Comparison of ENCODE assay signal across 8 cellular contexts in the genomic region with DNA sequence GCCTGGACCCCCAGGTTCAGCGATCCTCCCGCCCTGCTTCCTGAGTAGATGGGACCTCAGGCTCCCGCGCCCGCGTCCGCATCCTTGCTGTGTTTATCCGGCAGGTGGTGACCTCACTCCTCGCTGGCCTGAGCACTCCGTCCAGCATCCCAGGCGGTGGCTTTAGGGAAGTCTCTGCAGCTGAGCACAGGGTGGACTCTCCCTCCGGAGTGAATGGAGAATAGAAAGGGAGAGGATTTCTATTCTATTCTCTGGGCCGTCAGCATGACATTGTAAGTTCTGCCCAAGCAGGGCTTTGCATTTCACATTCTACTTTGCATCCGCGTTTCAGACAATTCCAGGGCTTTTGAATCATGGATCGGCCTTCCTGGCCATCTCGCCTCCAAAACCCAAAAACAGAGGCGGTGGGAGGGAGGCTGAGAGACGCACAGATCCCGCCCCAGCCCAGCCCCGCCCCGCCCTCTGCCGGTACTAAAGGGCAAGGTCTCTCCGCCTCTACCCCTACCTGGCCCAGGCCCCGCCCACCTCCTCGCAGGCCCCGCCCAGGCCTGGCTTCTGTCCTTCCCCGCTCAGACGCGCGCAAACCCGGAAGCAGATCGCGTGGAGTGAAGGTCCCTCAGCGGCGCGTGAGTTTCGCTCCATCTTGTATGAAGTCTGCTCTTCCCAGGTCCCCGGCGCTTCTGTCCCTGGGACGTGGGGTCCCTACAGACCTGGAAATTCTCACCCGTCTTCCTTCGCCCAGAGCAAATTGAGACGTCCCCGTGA. TPM values are rescaled to one million over a fixed set of nuclear protein-coding genes. Genes with fewer than 3 reads are reported as not detected.
A peak's percentile ranks its signal among the peaks of the same experiment; 100 is the strongest.
DNase-seq lines count a peak whose midpoint lies in the region; ATAC-seq and TF ChIP-seq lines count a peak whose summit lies in the region.

A gene (plus strand): TSS at position 572 of the 765 bp plus-strand sequence. CDS start 6,577 bp downstream, outside the sequence.

- WGBS in mesendoderm (ENCODE audit: extremely low coverage, insufficient coverage, low lambda C conversion rate), result no CpG with 5 or more reads among the region's 45 CpGs

- H3K4me1 ChIP-seq in mesendoderm (ENCODE audit: control insufficient read depth, low read depth, low read length), result no peaks in the 10 kb centered on the region

- H3K79me2 ChIP-seq in mesendoderm (ENCODE audit: control insufficient read depth, insufficient read depth, low read length), result peaks cover 3% of the 10 kb centered on the region

- H2AK5ac ChIP-seq in mesendoderm (ENCODE audit: low read length), result no peak within 1 kb of the TSS

- H3K36me3 ChIP-seq in mesendoderm (ENCODE audit: control insufficient read depth, insufficient read depth, low read length), result no peaks in the 10 kb centered on the region

- no peak within 1 kb of the TSS for H2BK15ac ChIP-seq in mesendoderm (replicated peaks; ENCODE audit: low read depth)

- H2BK5ac ChIP-seq in mesendoderm (ENCODE audit: low read length), result no peak within 1 kb of the TSS

- H3K27me3 Mint-ChIP-seq in effector memory CD8-positive, alpha-beta T cell, result no peaks in the 10 kb centered on the region

- no peak within 1 kb of the TSS for H3K4ac ChIP-seq in mesendoderm (ENCODE audit: low read depth, low read length)

- peak within 1 kb of the TSS; percentile 95 to 96 for H3K4me3 Mint-ChIP-seq in effector memory CD8-positive, alpha-beta T cell

- H4K5ac ChIP-seq in mesendoderm (ENCODE audit: low read length), result no peak within 1 kb of the TSS

- H2BK120ac ChIP-seq in mesendoderm (ENCODE audit: low read depth, low read length), result no peak within 1 kb of the TSS

- no peak within 1 kb of the TSS for H3K18ac ChIP-seq in mesendoderm (ENCODE audit: low read length)

- peak within 1 kb of the TSS; percentile 16 for H4K8ac ChIP-seq in mesendoderm (ENCODE audit: low read depth, low read length)

- peak within 1 kb of the TSS; percentile 90 for H3K4me2 ChIP-seq in mesendoderm (ENCODE audit: low read length)

- peak within 1 kb of the TSS; percentile 94 for H3K4me3 ChIP-seq in mesendoderm (ENCODE audit: low read length)

- H3K79me1 ChIP-seq in mesendoderm (ENCODE audit: low read length), result peaks cover 2% of the 10 kb centered on the region

- H3K56ac ChIP-seq in mesendoderm (ENCODE audit: low read length), result peak within 1 kb of the TSS; percentile 85

- ATAC-seq in GM19328 (IDR thresholded peaks at IDR 0.05; ENCODE audit: unreplicated experiment) (peak; percentile 94), HG03469 (IDR thresholded peaks at IDR 0.05; ENCODE audit: unreplicated experiment) (peak; percentile 60)
- peak; percentile 99 for ATAC-seq in effector memory CD8-positive, alpha-beta T cell (replicated peaks)

- peak; percentile 87 for DNase-seq in NCI-H774 (lab: John Stamatoyannopoulos, UW)
- DNase-seq in activated CD8-positive, alpha-beta memory T cell treated with anti-CD3 and anti-CD28 coated beads for 24 hours, result peak; percentile 98
- peak; percentile 97 to 98 (median 98) for DNase-seq in effector memory CD8-positive, alpha-beta T cell
- DNase-seq in mesendoderm, result peak; percentile 94
- DNase-seq in stimulated activated CD8-positive, alpha-beta memory T cell treated with anti-CD3 and anti-CD28 coated beads, Interleukin-12 subunit alpha, Interleukin-12 subunit beta, amount 100 ng/mL, for 4 hours (ENCODE audit: low read depth), result peak; percentile 96

- no peaks in the 10 kb centered on the region for H3K27me3 ChIP-seq in mesendoderm (ENCODE audit: insufficient read depth, low read length, poor library complexity)

- H3K27ac ChIP-seq in C4-2B, result peak within 1 kb of the TSS; percentile 81
- H3K27ac ChIP-seq in mesendoderm (ENCODE audit: low read depth, low read length), result peak within 1 kb of the TSS; percentile 55

- TF ChIP-seq CTCF in C4-2B (conservative IDR thresholded peaks at IDR 0.05), result peak; percentile 20

- no peak within 1 kb of the TSS for H3K23ac ChIP-seq in mesendoderm (ENCODE audit: low read length)

- peak within 1 kb of the TSS; percentile 91 to 96 for H3K27ac Mint-ChIP-seq in effector memory CD8-positive, alpha-beta T cell

- H3K36me3 Mint-ChIP-seq in effector memory CD8-positive, alpha-beta T cell (ENCODE audit: insufficient read depth), result peaks cover 9% of the 10 kb centered on the region

- H3K9ac ChIP-seq in mesendoderm (ENCODE audit: low read length), result peak within 1 kb of the TSS; percentile 86

- no peaks in the 10 kb centered on the region for H3K9me3 Mint-ChIP-seq in effector memory CD8-positive, alpha-beta T cell

- peaks cover 13 to 28% of the 10 kb centered on the region in 2 donors for H3K4me1 Mint-ChIP-seq in effector memory CD8-positive, alpha-beta T cell (ENCODE audit: low read depth in 2 of 2)

RNA-seq across cellular contexts. Expression of the gene that starts here (rescaled TPM):
- polyA plus RNA-seq in mesendoderm (2013, experiment 1 of 2), result 13.2 TPM
- polyA plus RNA-seq in mesendoderm (2013, experiment 2 of 2), result 12.1 TPM

Comparison
In these comparisons a context has a peak if more than half of its experiments do, and no peak if none do; other contexts are left out.
1. Peak in every context shown above with its lines: DNase-seq, ATAC-seq, H3K4me3 ChIP-seq and H3K27ac ChIP-seq.